ENCODE assay signal across 20 cellular contexts in the genomic region with DNA sequence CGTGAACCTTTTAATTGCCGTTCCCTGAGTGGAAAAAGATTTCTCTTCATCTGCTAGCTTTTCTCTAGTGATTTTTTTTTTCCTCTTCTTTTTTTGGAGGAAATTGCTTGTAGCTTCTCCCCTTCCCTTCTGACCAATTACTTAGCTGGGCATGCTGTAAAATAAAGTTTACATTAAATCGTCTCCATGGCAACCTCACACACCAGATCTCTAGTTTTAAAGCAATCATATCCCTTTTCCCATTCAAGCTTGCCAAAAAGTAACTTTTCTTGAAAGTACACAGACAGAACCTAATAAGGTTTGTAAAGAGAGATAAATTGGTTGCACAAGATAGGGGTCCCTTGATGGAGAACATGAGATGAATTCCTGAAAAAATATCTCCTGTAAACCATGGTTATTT.
A peak's percentile ranks its signal among the peaks of the same experiment; 100 is the strongest.
DNase-seq lines count a peak whose midpoint lies in the region; ATAC-seq and TF ChIP-seq lines count a peak whose summit lies in the region.
"Had no signal": no experiment of that assay in that cellular context is flagged by ENCODE, and none has a peak within 500 bp of the region (broad histone marks: within the 10 kb centered on the region; RNA-seq: fewer than 3 reads in every experiment).

No MANE protein-coding gene starts in this region.

- in situ Hi-C loops in astrocyte of the spinal cord (cut with HindIII; ENCODE audit: low sequenced_read_pairs) = no loop called here

- no peak for TF ChIP-seq CTCF in astrocyte of the spinal cord (IDR thresholded peaks at IDR 0.05; ENCODE audit: low read depth, low read length)

- ATAC-seq in HG02642 (IDR thresholded peaks at IDR 0.05; ENCODE audit: poor library complexity, unreplicated experiment) = no peak
- ATAC-seq: heart right ventricle; HepG2; naive thymus-derived CD4-positive, alpha-beta T cell had no signal

- H3K4me3 ChIP-seq in astrocyte of the spinal cord (ENCODE audit: low read depth, low read length) = no peak overlapping the region
- H3K4me3 ChIP-seq: adrenal gland, heart right ventricle, SJCRH30, vagina had no signal

- DNase-seq in ELR (ENCODE audit: low read depth) = peak; percentile 24
- peak; percentile 44 for DNase-seq in NCI-H2081 treated with DMSO at 0.1 percent for 48 hours (lab: John Stamatoyannopoulos, UW)
- peak; percentile 29 for DNase-seq in astrocyte of the spinal cord (ENCODE audit: low read depth, low spot score)
- DNase-seq in left kidney (ENCODE audit: low read depth, low spot score) = peak; percentile 64
- DNase-seq in NCI-H2171 treated with DMSO at 0.1 percent for 48 hours (lab: John Stamatoyannopoulos, UW) = no peak
- no peak for DNase-seq in SHP77 (lab: John Stamatoyannopoulos, UW)
- no peak for DNase-seq in COLO829 (ENCODE audit: low spot score)
- DNase-seq: adrenal gland; AML-193; caudate nucleus; effector CD8-positive, alpha-beta T cell; heart right ventricle; mammary epithelial cell; naive thymus-derived CD4-positive, alpha-beta T cell; NCI-H187 treated with DMSO at 0.1 percent for 48 hours; OCI-M1; SJCRH30 had no signal

Comparison
In these comparisons a context has a peak if more than half of its experiments do, and no peak if none do; other contexts are left out.
1. DNase-seq: peak in ELR (single experiment), NCI-H2081 treated with DMSO at 0.1 percent for 48 hours (single experiment), astrocyte of the spinal cord (single experiment) and left kidney (single experiment); none in NCI-H2171 treated with DMSO at 0.1 percent for 48 hours (single experiment), SHP77 (0 of 2) and COLO829 (single experiment).